Comparison of ENCODE assay signal across 8 cellular contexts in genomic region chr16:49416276-49416675, GRCh38. TPM values are rescaled to one million over a fixed set of nuclear protein-coding genes. Genes with fewer than 3 reads are reported as not detected.
"Had no signal": no experiment of that assay in that cellular context is flagged by ENCODE, and none has a peak within 500 bp of the region (broad histone marks: within the 10 kb centered on the region; RNA-seq: fewer than 3 reads in every experiment).

No MANE protein-coding gene starts in this region.

- H3K4me3 ChIP-seq: GM23338, K562 had no signal

- H3K4me1 Mint-ChIP-seq: GM23338 had no signal

- H3K9me3 Mint-ChIP-seq: GM23338, H9 had no signal

- H3K4me2 ChIP-seq: GM23338 had no signal

- H3K27ac ChIP-seq: HL-60 had no signal

- ATAC-seq: GM23338, K562 had no signal

- H3K4me3 Mint-ChIP-seq: GM23338, H9 had no signal

- FAIRE-seq: H1, H54, K562 had no signal

- H3K27ac Mint-ChIP-seq: GM23338, H9 had no signal

- DNase-seq: H9, HCEC 1CT had no signal

RNA-seq across cellular contexts. Expression of gene C16orf78, which starts 42.7 kb away (rescaled TPM):
- total RNA-seq: GM23338, H1, H9, HT1080, K562 had no signal
- polyA plus RNA-seq: GM23338, H1, K562 had no signal
